Comparison of ENCODE assay signal across 2 cellular contexts in genomic region chr22:17877243-17877757, GRCh38.
TF ChIP-seq lines count a peak whose summit lies in the region.

No MANE protein-coding gene starts in this region.

TF ChIP-seq in K562, 482 proteins besides CTCF, POLR2A, EP300 and RAD21:
- TF ChIP-seq HMBOX1 (IDR thresholded peaks at IDR 0.05), result peak; percentile 60; the same call in 1 of the 2 replicates
- TF ChIP-seq CREBBP (IDR thresholded peaks at IDR 0.05; ENCODE audit: low read depth, low read length), result peak; percentile 98
- TF ChIP-seq PCBP2 (IDR thresholded peaks at IDR 0.05; ENCODE audit: low read depth, low read length, poor library complexity, severe bottlenecking), result peak; percentile 19

TF ChIP-seq in H1, 55 proteins besides CTCF, POLR2A, EP300 and RAD21:
- TF ChIP-seq ZNF274 (IDR thresholded peaks at IDR 0.05; ENCODE audit: borderline replicate concordance, extremely low read depth, low read length) (peak; percentile 53; the same call in 1 of the 2 replicates), POLR2AphosphoS5 (IDR thresholded peaks at IDR 0.05; ENCODE audit: low read depth, low read length) (0 out of 2 replicates have a peak, but pooled peaks have one; percentile 13)
TF ChIP-seq in H1: peak in this region for 2; not testable (repeated sequence) for 53.
